2 cellular contexts compared by ENCODE assay signal in the genomic region with DNA sequence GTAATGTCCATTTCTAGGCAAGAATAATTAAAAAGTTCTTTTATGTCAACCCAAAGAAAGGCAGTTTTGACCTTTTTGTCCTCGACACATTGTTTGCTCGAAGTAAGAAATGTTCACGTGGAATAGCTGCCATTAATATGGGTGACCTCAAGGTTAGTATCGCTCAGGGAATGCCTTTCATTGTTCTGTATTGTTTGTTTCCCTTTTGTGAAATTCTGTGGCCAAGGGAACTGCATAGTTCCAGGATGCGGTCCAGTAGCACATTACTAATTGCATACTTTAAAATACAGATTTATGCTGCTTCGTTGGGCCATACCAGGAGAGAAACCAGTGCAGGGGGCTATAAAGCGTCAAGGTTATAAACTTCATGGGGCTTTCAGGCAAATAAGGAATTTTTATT.
TF ChIP-seq lines count a peak whose summit lies in the region.

No MANE protein-coding gene starts in this region.

TF ChIP-seq in WTC11, 78 proteins besides CTCF, POLR2A, EP300 and RAD21 (continued from another document):
- TF ChIP-seq, protein P1, sequence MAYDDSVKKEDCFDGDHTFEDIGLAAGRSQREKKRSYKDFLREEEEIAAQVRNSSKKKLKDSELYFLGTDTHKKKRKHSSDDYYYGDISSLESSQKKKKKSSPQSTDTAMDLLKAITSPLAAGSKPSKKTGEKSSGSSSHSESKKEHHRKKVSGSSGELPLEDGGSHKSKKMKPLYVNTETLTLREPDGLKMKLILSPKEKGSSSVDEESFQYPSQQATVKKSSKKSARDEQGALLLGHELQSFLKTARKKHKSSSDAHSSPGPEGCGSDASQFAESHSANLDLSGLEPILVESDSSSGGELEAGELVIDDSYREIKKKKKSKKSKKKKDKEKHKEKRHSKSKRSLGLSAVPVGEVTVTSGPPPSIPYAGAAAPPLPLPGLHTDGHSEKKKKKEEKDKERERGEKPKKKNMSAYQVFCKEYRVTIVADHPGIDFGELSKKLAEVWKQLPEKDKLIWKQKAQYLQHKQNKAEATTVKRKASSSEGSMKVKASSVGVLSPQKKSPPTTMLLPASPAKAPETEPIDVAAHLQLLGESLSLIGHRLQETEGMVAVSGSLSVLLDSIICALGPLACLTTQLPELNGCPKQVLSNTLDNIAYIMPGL (CRISPR knock-in tag; IDR thresholded peaks at IDR 0.05): no peak
- TF ChIP-seq ZNF121 (CRISPR knock-in tag; IDR thresholded peaks at IDR 0.05) (no peak), ZNF263 (CRISPR knock-in tag; IDR thresholded peaks at IDR 0.05; ENCODE audit: low read depth) (no peak), KAT7 (CRISPR knock-in tag; IDR thresholded peaks at IDR 0.05; ENCODE audit: borderline replicate concordance) (no peak), IRF2 (CRISPR knock-in tag; IDR thresholded peaks at IDR 0.05; ENCODE audit: borderline replicate concordance, low read depth) (no peak), FOXP1 (CRISPR knock-in tag; IDR thresholded peaks at IDR 0.05; ENCODE audit: borderline replicate concordance) (no peak), TCF7 (CRISPR knock-in tag; IDR thresholded peaks at IDR 0.05; ENCODE audit: low read depth) (no peak), NFYB (CRISPR knock-in tag; conservative IDR thresholded peaks at IDR 0.05; ENCODE audit: low read depth) (no peak), ZNF317 (CRISPR knock-in tag; IDR thresholded peaks at IDR 0.05; ENCODE audit: borderline replicate concordance, low read depth) (no peak), NFATC4 (CRISPR knock-in tag; IDR thresholded peaks at IDR 0.05) (no peak), CREM (CRISPR knock-in tag; IDR thresholded peaks at IDR 0.05) (no peak)
- TF ChIP-seq, protein P2, sequence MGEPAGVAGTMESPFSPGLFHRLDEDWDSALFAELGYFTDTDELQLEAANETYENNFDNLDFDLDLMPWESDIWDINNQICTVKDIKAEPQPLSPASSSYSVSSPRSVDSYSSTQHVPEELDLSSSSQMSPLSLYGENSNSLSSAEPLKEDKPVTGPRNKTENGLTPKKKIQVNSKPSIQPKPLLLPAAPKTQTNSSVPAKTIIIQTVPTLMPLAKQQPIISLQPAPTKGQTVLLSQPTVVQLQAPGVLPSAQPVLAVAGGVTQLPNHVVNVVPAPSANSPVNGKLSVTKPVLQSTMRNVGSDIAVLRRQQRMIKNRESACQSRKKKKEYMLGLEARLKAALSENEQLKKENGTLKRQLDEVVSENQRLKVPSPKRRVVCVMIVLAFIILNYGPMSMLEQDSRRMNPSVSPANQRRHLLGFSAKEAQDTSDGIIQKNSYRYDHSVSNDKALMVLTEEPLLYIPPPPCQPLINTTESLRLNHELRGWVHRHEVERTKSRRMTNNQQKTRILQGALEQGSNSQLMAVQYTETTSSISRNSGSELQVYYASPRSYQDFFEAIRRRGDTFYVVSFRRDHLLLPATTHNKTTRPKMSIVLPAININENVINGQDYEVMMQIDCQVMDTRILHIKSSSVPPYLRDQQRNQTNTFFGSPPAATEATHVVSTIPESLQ (CRISPR knock-in tag; IDR thresholded peaks at IDR 0.05): no peak
- TF ChIP-seq, protein P3, sequence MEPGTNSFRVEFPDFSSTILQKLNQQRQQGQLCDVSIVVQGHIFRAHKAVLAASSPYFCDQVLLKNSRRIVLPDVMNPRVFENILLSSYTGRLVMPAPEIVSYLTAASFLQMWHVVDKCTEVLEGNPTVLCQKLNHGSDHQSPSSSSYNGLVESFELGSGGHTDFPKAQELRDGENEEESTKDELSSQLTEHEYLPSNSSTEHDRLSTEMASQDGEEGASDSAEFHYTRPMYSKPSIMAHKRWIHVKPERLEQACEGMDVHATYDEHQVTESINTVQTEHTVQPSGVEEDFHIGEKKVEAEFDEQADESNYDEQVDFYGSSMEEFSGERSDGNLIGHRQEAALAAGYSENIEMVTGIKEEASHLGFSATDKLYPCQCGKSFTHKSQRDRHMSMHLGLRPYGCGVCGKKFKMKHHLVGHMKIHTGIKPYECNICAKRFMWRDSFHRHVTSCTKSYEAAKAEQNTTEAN (CRISPR knock-in tag; IDR thresholded peaks at IDR 0.05): no peak
TF ChIP-seq in WTC11: peak in this region for 0.

TF ChIP-seq in SK-N-SH, 30 proteins besides CTCF, POLR2A, EP300 and RAD21 (continued from another document):
- TF ChIP-seq, protein P4, sequence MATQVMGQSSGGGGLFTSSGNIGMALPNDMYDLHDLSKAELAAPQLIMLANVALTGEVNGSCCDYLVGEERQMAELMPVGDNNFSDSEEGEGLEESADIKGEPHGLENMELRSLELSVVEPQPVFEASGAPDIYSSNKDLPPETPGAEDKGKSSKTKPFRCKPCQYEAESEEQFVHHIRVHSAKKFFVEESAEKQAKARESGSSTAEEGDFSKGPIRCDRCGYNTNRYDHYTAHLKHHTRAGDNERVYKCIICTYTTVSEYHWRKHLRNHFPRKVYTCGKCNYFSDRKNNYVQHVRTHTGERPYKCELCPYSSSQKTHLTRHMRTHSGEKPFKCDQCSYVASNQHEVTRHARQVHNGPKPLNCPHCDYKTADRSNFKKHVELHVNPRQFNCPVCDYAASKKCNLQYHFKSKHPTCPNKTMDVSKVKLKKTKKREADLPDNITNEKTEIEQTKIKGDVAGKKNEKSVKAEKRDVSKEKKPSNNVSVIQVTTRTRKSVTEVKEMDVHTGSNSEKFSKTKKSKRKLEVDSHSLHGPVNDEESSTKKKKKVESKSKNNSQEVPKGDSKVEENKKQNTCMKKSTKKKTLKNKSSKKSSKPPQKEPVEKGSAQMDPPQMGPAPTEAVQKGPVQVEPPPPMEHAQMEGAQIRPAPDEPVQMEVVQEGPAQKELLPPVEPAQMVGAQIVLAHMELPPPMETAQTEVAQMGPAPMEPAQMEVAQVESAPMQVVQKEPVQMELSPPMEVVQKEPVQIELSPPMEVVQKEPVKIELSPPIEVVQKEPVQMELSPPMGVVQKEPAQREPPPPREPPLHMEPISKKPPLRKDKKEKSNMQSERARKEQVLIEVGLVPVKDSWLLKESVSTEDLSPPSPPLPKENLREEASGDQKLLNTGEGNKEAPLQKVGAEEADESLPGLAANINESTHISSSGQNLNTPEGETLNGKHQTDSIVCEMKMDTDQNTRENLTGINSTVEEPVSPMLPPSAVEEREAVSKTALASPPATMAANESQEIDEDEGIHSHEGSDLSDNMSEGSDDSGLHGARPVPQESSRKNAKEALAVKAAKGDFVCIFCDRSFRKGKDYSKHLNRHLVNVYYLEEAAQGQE (IDR thresholded peaks at IDR 0.05; ENCODE audit: low read depth, low read length): no peak
